In genomic region chr9:123860603-123861002, GRCh38 we compare ENCODE assay signal across 24 cellular contexts.
DNase-seq lines count a peak whose midpoint lies in the region; FAIRE-seq and TF ChIP-seq lines count a peak whose summit lies in the region.
"Had no signal": no experiment of that assay in that cellular context is flagged by ENCODE, and none has a peak within 500 bp of the region (broad histone marks: within the 10 kb centered on the region; RNA-seq: fewer than 3 reads in every experiment).

No MANE protein-coding gene starts in this region.

- H3K4me1 ChIP-seq in astrocyte (ENCODE audit: insufficient read depth, low read length) (no peaks in the 10 kb centered on the region), small intestine (ENCODE audit: control insufficient read depth in 2 of 2, insufficient read depth in 1 of 2, low read depth in 1 of 2, low read length in 1 of 2) (peaks cover 2 to 6% of the 10 kb centered on the region in 2 donors)
- H3K4me1 ChIP-seq: body of pancreas, prostate gland had no signal

- peak; percentile 20 for FAIRE-seq in astrocyte (lab: Jason Lieb, UNC)
- no peak for FAIRE-seq in small intestine (lab: Jason Lieb, UNC)
- FAIRE-seq: colon, endometrium had no signal

- WGBS in small intestine, 3 donors, result 25 to 58% (median 47%) methylated on average over 4 of the region's 4 CpGs

- H3K4me3 ChIP-seq in astrocyte (ENCODE audit: insufficient read depth, low read depth, low read length) (no peak overlapping the region), small intestine (ENCODE audit: low read depth in 1 of 2, low read length in 2 of 2) (no peak overlapping the region)
- H3K4me3 ChIP-seq: body of pancreas, left lung, prostate gland, skin epidermis had no signal

- H3K27me3 Mint-ChIP-seq in astrocyte (ENCODE audit: low read depth, unreplicated experiment), result no peaks in the 10 kb centered on the region
- no peaks in the 10 kb centered on the region for H3K27me3 Mint-ChIP-seq in mesothelial cell of epicardium (ENCODE audit: low read depth)
- no peaks in the 10 kb centered on the region for H3K27me3 Mint-ChIP-seq in glutamatergic neuron (ENCODE audit: unreplicated experiment)
- H3K27me3 Mint-ChIP-seq: activated CD4-positive, alpha-beta T cell treated with anti-CD3 and anti-CD28 coated beads, Interleukin-2, amount 10 ng/mL, durations not matched to agents 24 days and 14 days; activated naive CD8-positive, alpha-beta T cell treated with anti-CD3 and anti-CD28 coated beads, Interleukin-2, amount 10 ng/mL, durations not matched to agents 7 days and 5 days; activated T-helper 17 cell treated with anti-CD3 and anti-CD28 coated beads, Interleukin-2, amount 50 U/mL, for 72 hours; CD4-positive, CD25-positive, alpha-beta regulatory T cell; natural killer cell treated with Interleukin-12 subunit alpha and Interleukin-12 subunit beta and Interleukin-15 and Interleukin-18, amount 100 ng/mL, for 72 hours; stimulated activated memory B cell treated with anti-CD40 and anti-IgM and Interleukin-4, amounts not matched to agents 10 μg/mL and 1 μg/mL and 100 μg/mL, for 72 hours; T-helper 17 cell had no signal

- no peak overlapping the region for H3K27ac Mint-ChIP-seq in astrocyte (ENCODE audit: unreplicated experiment)
- no peak overlapping the region for H3K27ac Mint-ChIP-seq in mesothelial cell of epicardium
- no peak overlapping the region for H3K27ac Mint-ChIP-seq in glutamatergic neuron (ENCODE audit: unreplicated experiment)
- H3K27ac Mint-ChIP-seq: activated CD4-positive, alpha-beta T cell treated with anti-CD3 and anti-CD28 coated beads, Interleukin-2, amount 10 ng/mL, durations not matched to agents 24 days and 14 days; activated naive CD8-positive, alpha-beta T cell treated with anti-CD3 and anti-CD28 coated beads, Interleukin-2, amount 10 ng/mL, durations not matched to agents 7 days and 5 days; activated T-helper 17 cell treated with anti-CD3 and anti-CD28 coated beads, Interleukin-2, amount 50 U/mL, for 72 hours; CD4-positive, CD25-positive, alpha-beta regulatory T cell; natural killer cell treated with Interleukin-12 subunit alpha and Interleukin-12 subunit beta and Interleukin-15 and Interleukin-18, amount 100 ng/mL, for 72 hours; stimulated activated memory B cell treated with anti-CD40 and anti-IgM and Interleukin-4, amounts not matched to agents 10 μg/mL and 1 μg/mL and 100 μg/mL, for 72 hours; T-helper 17 cell had no signal

- DNase-seq in HuH-7 (ENCODE audit: low spot score) (peak; percentile 17), astrocyte (ENCODE audit: low read depth) (no peak), left kidney (ENCODE audit: low read depth, low spot score) (peak; percentile 58), small intestine (peak; percentile 50), mesothelial cell of epicardium (ENCODE audit: low spot score in 2 of 2, unreplicated experiment in 2 of 2) (no peak), T-helper 9 cell (no peak), glutamatergic neuron (no peak)
- no peak for DNase-seq in stimulated activated CD4-positive, alpha-beta T cell treated with anti-CD3 and anti-CD28 coated beads, Interleukin-2, amount 100 ng/mL, for 24 hours
- DNase-seq: activated CD4-positive, alpha-beta T cell treated with anti-CD3 and anti-CD28 coated beads, Interleukin-2, amount 10 ng/mL, durations not matched to agents 24 days and 14 days; activated naive CD8-positive, alpha-beta T cell treated with anti-CD3 and anti-CD28 coated beads, Interleukin-2, amount 10 ng/mL, durations not matched to agents 7 days and 5 days; body of pancreas; CD4-positive, CD25-positive, alpha-beta regulatory T cell; left lung; NCI-H1694 treated with DMSO at 0.1 percent for 48 hours; NCI-H226; T-helper 17 cell had no signal

- TF ChIP-seq CTCF in astrocyte (IDR thresholded peaks at IDR 0.05; ENCODE audit: insufficient read depth, low read depth, low read length), result no peak
- TF ChIP-seq CTCF in mesothelial cell of epicardium (IDR thresholded peaks at IDR 0.05; ENCODE audit: unreplicated experiment), result no peak
- no peak for TF ChIP-seq CTCF in glutamatergic neuron (IDR thresholded peaks at IDR 0.05; ENCODE audit: partially characterized antibody, unreplicated experiment)

- H3K9ac ChIP-seq in astrocyte (ENCODE audit: low read length), result no peak overlapping the region

- no peak overlapping the region for H2AFZ ChIP-seq in astrocyte (ENCODE audit: low read depth, low read length)

- H3K4me1 Mint-ChIP-seq in astrocyte (ENCODE audit: low read depth, unreplicated experiment), result peaks cover 36% of the 10 kb centered on the region
- peaks cover 26% of the 10 kb centered on the region for H3K4me1 Mint-ChIP-seq in mesothelial cell of epicardium
- peaks cover 9% of the 10 kb centered on the region for H3K4me1 Mint-ChIP-seq in glutamatergic neuron (ENCODE audit: low read depth, unreplicated experiment)
- H3K4me1 Mint-ChIP-seq: activated CD4-positive, alpha-beta T cell treated with anti-CD3 and anti-CD28 coated beads, Interleukin-2, amount 10 ng/mL, durations not matched to agents 24 days and 14 days; activated naive CD8-positive, alpha-beta T cell treated with anti-CD3 and anti-CD28 coated beads, Interleukin-2, amount 10 ng/mL, durations not matched to agents 7 days and 5 days; activated T-helper 17 cell treated with anti-CD3 and anti-CD28 coated beads, Interleukin-2, amount 50 U/mL, for 72 hours; stimulated activated memory B cell treated with anti-CD40 and anti-IgM and Interleukin-4, amounts not matched to agents 10 μg/mL and 1 μg/mL and 100 μg/mL, for 72 hours had no signal

- no peaks in the 10 kb centered on the region for H3K79me2 ChIP-seq in astrocyte (ENCODE audit: insufficient read depth, low read length)

- H3K4me2 ChIP-seq in astrocyte (ENCODE audit: low read length), result no peak overlapping the region

- H3K4me3 Mint-ChIP-seq in astrocyte (ENCODE audit: unreplicated experiment) (no peak overlapping the region), mesothelial cell of epicardium (no peak overlapping the region), glutamatergic neuron (ENCODE audit: unreplicated experiment) (no peak overlapping the region)
- H3K4me3 Mint-ChIP-seq: activated CD4-positive, alpha-beta T cell treated with anti-CD3 and anti-CD28 coated beads, Interleukin-2, amount 10 ng/mL, durations not matched to agents 24 days and 14 days; activated naive CD8-positive, alpha-beta T cell treated with anti-CD3 and anti-CD28 coated beads, Interleukin-2, amount 10 ng/mL, durations not matched to agents 7 days and 5 days; activated T-helper 17 cell treated with anti-CD3 and anti-CD28 coated beads, Interleukin-2, amount 50 U/mL, for 72 hours; natural killer cell treated with Interleukin-12 subunit alpha and Interleukin-12 subunit beta and Interleukin-15 and Interleukin-18, amount 100 ng/mL, for 72 hours; stimulated activated memory B cell treated with anti-CD40 and anti-IgM and Interleukin-4, amounts not matched to agents 10 μg/mL and 1 μg/mL and 100 μg/mL, for 72 hours; T-helper 17 cell had no signal

- H3K9me3 ChIP-seq in astrocyte (ENCODE audit: insufficient read depth, low read depth, low read length), result no peaks in the 10 kb centered on the region
- H3K9me3 ChIP-seq in small intestine (ENCODE audit: control insufficient read depth, low read depth), result no peaks in the 10 kb centered on the region
- H3K9me3 ChIP-seq: body of pancreas, left lung, prostate gland had no signal

- no peaks in the 10 kb centered on the region for H4K20me1 ChIP-seq in astrocyte (ENCODE audit: insufficient read depth, low read length)

- H3K9me3 Mint-ChIP-seq in astrocyte (ENCODE audit: unreplicated experiment) (no peaks in the 10 kb centered on the region), mesothelial cell of epicardium (peaks cover 12% of the 10 kb centered on the region), glutamatergic neuron (ENCODE audit: unreplicated experiment) (no peaks in the 10 kb centered on the region)
- H3K9me3 Mint-ChIP-seq: stimulated activated memory B cell treated with anti-CD40 and anti-IgM and Interleukin-4, amounts not matched to agents 10 μg/mL and 1 μg/mL and 100 μg/mL, for 72 hours had no signal

- H3K36me3 ChIP-seq in astrocyte (ENCODE audit: insufficient read depth, low read length) (no peaks in the 10 kb centered on the region), small intestine (ENCODE audit: control insufficient read depth in 2 of 2, insufficient read depth in 2 of 2, low read length in 2 of 2) (no peaks in the 10 kb centered on the region)
- H3K36me3 ChIP-seq: left lung, prostate gland had no signal

- H3K36me3 Mint-ChIP-seq in astrocyte (ENCODE audit: low read depth, unreplicated experiment), result peaks cover 6% of the 10 kb centered on the region
- peaks cover 16% of the 10 kb centered on the region for H3K36me3 Mint-ChIP-seq in mesothelial cell of epicardium
- no peaks in the 10 kb centered on the region for H3K36me3 Mint-ChIP-seq in glutamatergic neuron (ENCODE audit: unreplicated experiment)

- H3K27ac ChIP-seq in astrocyte (ENCODE audit: low read depth, low read length) (no peak overlapping the region), small intestine (ENCODE audit: low read depth in 1 of 2, low read length in 1 of 2) (no peak overlapping the region)
- H3K27ac ChIP-seq: body of pancreas, left lung, prostate gland, skin epidermis, VCaP had no signal

- H3K27me3 ChIP-seq in astrocyte (ENCODE audit: insufficient read depth, low read length) (no peaks in the 10 kb centered on the region), small intestine (ENCODE audit: control insufficient read depth in 2 of 2, insufficient read depth in 2 of 2, low read length in 2 of 2) (no peaks in the 10 kb centered on the region)
- H3K27me3 ChIP-seq: body of pancreas, left lung had no signal

Comparison
In these comparisons a context has a peak if more than half of its experiments do, and no peak if none do; other contexts are left out.
1. DNase-seq: peak in HuH-7 (single experiment), left kidney (single experiment) and small intestine (single experiment); none in astrocyte (single experiment), mesothelial cell of epicardium (0 of 2), T-helper 9 cell (single experiment), glutamatergic neuron (single experiment) and stimulated activated CD4-positive, alpha-beta T cell treated with anti-CD3 and anti-CD28 coated beads, Interleukin-2, amount 100 ng/mL, for 24 hours (0 of 2).